ENCODE assay signal across 14 cellular contexts in the genomic region with DNA sequence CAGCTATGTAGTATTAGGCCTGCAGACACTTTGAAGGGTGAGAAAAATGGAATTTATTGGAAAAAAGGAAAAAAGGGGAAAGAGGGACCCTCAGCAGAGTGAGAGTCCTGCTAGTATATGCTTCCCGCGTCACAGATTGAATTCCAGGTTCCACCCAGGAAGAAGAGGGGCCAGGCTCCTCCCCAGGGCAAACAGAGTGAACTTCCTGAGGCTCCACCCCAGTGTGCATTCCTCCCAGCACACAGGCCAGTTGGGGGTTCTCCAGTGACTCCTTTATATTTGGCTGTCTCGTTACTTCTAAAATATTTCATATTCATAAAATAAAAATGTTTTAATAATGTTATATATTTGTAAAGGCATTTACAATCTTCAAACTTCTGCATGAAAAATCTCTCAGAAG.
DNase-seq lines count a peak whose midpoint lies in the region; ATAC-seq and TF ChIP-seq lines count a peak whose summit lies in the region.
"Had no signal": no experiment of that assay in that cellular context is flagged by ENCODE, and none has a peak within 500 bp of the region (broad histone marks: within the 10 kb centered on the region; RNA-seq: fewer than 3 reads in every experiment).

No MANE protein-coding gene starts in this region.

- H2BK15ac ChIP-seq in mesendoderm (replicated peaks; ENCODE audit: low read depth): no peak overlapping the region
- no peak overlapping the region for H2BK15ac ChIP-seq in neuronal stem cell (ENCODE audit: low read length)

- H4K8ac ChIP-seq in mesendoderm (ENCODE audit: low read depth, low read length): peak overlapping the region; percentile 2
- H4K8ac ChIP-seq in neuronal stem cell (ENCODE audit: low read depth, low read length): no peak overlapping the region

- no peaks in the 10 kb centered on the region for H3F3A ChIP-seq in GM23338 (replicated peaks; ENCODE audit: low read depth)

- no peaks in the 10 kb centered on the region for H4K20me1 ChIP-seq in GM23338 (replicated peaks; ENCODE audit: insufficient read depth)
- H4K20me1 ChIP-seq: BLaER1 treated with 17β-estradiol and CSF1 and Interleukin-3, amounts not matched to agents 10 nM and 100 nM had no signal

- H3K79me1 ChIP-seq in mesendoderm (ENCODE audit: low read length) (no peaks in the 10 kb centered on the region), neuronal stem cell (ENCODE audit: low read depth, low read length) (no peaks in the 10 kb centered on the region)

- peaks cover 13% of the 10 kb centered on the region for H3K36me3 Mint-ChIP-seq in GM23338 (ENCODE audit: low read depth)
- peaks cover 25% of the 10 kb centered on the region for H3K36me3 Mint-ChIP-seq in WTC11
- H3K36me3 Mint-ChIP-seq: CD8-positive, alpha-beta T cell had no signal

- peak in 1 of 2 donors; percentile 10 for TF ChIP-seq EP300 in tibial nerve (IDR thresholded peaks at IDR 0.05)

- ATAC-seq in GM23338: peak; percentile 63
- ATAC-seq in WTC11: peak; percentile 74
- ATAC-seq in GM21717 (IDR thresholded peaks at IDR 0.05; ENCODE audit: unreplicated experiment): no peak
- ATAC-seq: CD8-positive, alpha-beta T cell; GM12878 had no signal

- peak overlapping the region; percentile 45 for H2BK120ac ChIP-seq in mesendoderm (ENCODE audit: low read depth, low read length)
- no peak overlapping the region for H2BK120ac ChIP-seq in neuronal stem cell (ENCODE audit: low read depth, low read length)

- CTCF ChIA-PET in WTC11 (lab: Charles Lee): no interaction called here

- H3K18ac ChIP-seq in mesendoderm (ENCODE audit: low read length) (peak overlapping the region; percentile 80), neuronal stem cell (ENCODE audit: low read length) (no peak overlapping the region)

- H3K9me3 Mint-ChIP-seq in GM23338: peaks cover 18% of the 10 kb centered on the region
- H3K9me3 Mint-ChIP-seq in WTC11: peaks cover 30% of the 10 kb centered on the region

- H3K9ac ChIP-seq in mesendoderm (ENCODE audit: low read length): no peak overlapping the region
- no peak overlapping the region for H3K9ac ChIP-seq in neuronal stem cell (ENCODE audit: low read depth, low read length, poor library complexity)
- H3K9ac ChIP-seq: BLaER1 treated with 17β-estradiol and CSF1 and Interleukin-3, amounts not matched to agents 10 nM and 100 nM had no signal

- peak overlapping the region; percentile 5; the same call in 1 of the 2 replicates for H3K4me2 ChIP-seq in GM23338
- H3K4me2 ChIP-seq in mesendoderm (ENCODE audit: low read length): no peak overlapping the region
- no peak overlapping the region for H3K4me2 ChIP-seq in neuronal stem cell (ENCODE audit: insufficient read depth, low read length, poor library complexity, severe bottlenecking)
- H3K4me2 ChIP-seq: BLaER1 treated with 17β-estradiol and CSF1 and Interleukin-3, amounts not matched to agents 10 nM and 100 nM had no signal

- H2AFZ ChIP-seq in GM23338: no peak overlapping the region
- H2AFZ ChIP-seq in neuronal stem cell (ENCODE audit: low read length): peak overlapping the region; percentile 39

- H3K56ac ChIP-seq in mesendoderm (ENCODE audit: low read length): no peak overlapping the region

- H3K27ac ChIP-seq in GM23338 (ENCODE audit: low read depth) (no peak overlapping the region), mesendoderm (ENCODE audit: low read depth, low read length) (no peak overlapping the region), neuronal stem cell (replicated peaks; ENCODE audit: low read length) (no peak overlapping the region), tibial nerve (peak overlapping the region in 2 of 4 donors; percentile 79 to 86)
- H3K27ac ChIP-seq: BLaER1 treated with 17β-estradiol and CSF1 and Interleukin-3, amounts not matched to agents 10 nM and 100 nM had no signal

- H3K4me1 ChIP-seq in GM23338 (ENCODE audit: insufficient read depth) (peaks cover 49% of the 10 kb centered on the region), mesendoderm (ENCODE audit: control insufficient read depth, low read depth, low read length) (peaks cover 4% of the 10 kb centered on the region), neuronal stem cell (ENCODE audit: control insufficient read depth in 2 of 2, insufficient read depth in 1 of 2, low read depth in 1 of 2, low read length in 2 of 2) (peaks cover 4 to 15% of the 10 kb centered on the region in 2 donors), tibial nerve (peaks cover 0 to 7% (median 2%) of the 10 kb centered on the region in 4 donors)

- WGBS in mesendoderm (ENCODE audit: extremely low coverage, insufficient coverage, low lambda C conversion rate): no CpG with 5 or more reads among the region's 3 CpGs
- no CpG with 5 or more reads among the region's 3 CpGs for WGBS in neuronal stem cell (ENCODE audit: extremely low coverage in 2 of 2, insufficient read length in 2 of 2, insufficient replicate concordance in 1 of 2), 2 donors
- 24 to 40% methylated on average over 3 of the region's 3 CpGs for WGBS in tibial nerve, 2 donors

- H3K27ac Mint-ChIP-seq in GM23338: peak overlapping the region; percentile 35
- H3K27ac Mint-ChIP-seq in WTC11: no peak overlapping the region
- H3K27ac Mint-ChIP-seq: B cell; CD8-positive, alpha-beta T cell had no signal

- H2BK5ac ChIP-seq in mesendoderm (ENCODE audit: low read length): no peak overlapping the region
- no peak overlapping the region for H2BK5ac ChIP-seq in neuronal stem cell (ENCODE audit: low read length)

- TF ChIP-seq POLR2A in tibial nerve (IDR thresholded peaks at IDR 0.05): no peak

- peak; percentile 30 for DNase-seq in GM23338 (ENCODE audit: low spot score)
- peak; percentile 25 for DNase-seq in WTC11 (ENCODE audit: low spot score)
- no peak for DNase-seq in mesendoderm
- no peak for DNase-seq in neuronal stem cell (ENCODE audit: low spot score)
- DNase-seq in tibial nerve (ENCODE audit: low spot score in 2 of 2): no peak
- DNase-seq in activated CD8-positive, alpha-beta memory T cell treated with anti-CD3 and anti-CD28 coated beads for 24 hours: no peak
- DNase-seq: Calu3; CD8-positive, alpha-beta T cell; DMS79 treated with DMSO at 0.1 percent for 48 hours had no signal

- H3K9me3 ChIP-seq in neuronal stem cell (replicated peaks in 1 of 2; ENCODE audit: control insufficient read depth in 2 of 2, insufficient read depth in 1 of 2, low read depth in 1 of 2, low read length in 2 of 2) (peaks cover 0 to 5% of the 10 kb centered on the region in 2 donors), tibial nerve (peaks cover 0 to 7% (median 2%) of the 10 kb centered on the region in 4 donors)
- H3K9me3 ChIP-seq: HAP-1 had no signal

- H3K9me2 ChIP-seq in GM23338 (ENCODE audit: insufficient read depth): no peaks in the 10 kb centered on the region

- H4K5ac ChIP-seq in mesendoderm (ENCODE audit: low read length): no peak overlapping the region

- H3K4me3 ChIP-seq in GM23338 (no peak overlapping the region), mesendoderm (ENCODE audit: low read length) (no peak overlapping the region), neuronal stem cell (ENCODE audit: low read length in 2 of 2) (no peak overlapping the region), tibial nerve (no peak overlapping the region)
- H3K4me3 ChIP-seq: BLaER1 treated with 17β-estradiol and CSF1 and Interleukin-3, amounts not matched to agents 10 nM and 100 nM; GM12878; HAP-1 had no signal

- H3K27me3 Mint-ChIP-seq in GM23338 (ENCODE audit: insufficient read depth, low read depth, poor library complexity): no peaks in the 10 kb centered on the region
- H3K27me3 Mint-ChIP-seq in WTC11 (ENCODE audit: low read depth): no peaks in the 10 kb centered on the region

- H3K4me1 Mint-ChIP-seq in GM23338 (peaks cover 41% of the 10 kb centered on the region), WTC11 (peaks cover 49% of the 10 kb centered on the region)

- H3K79me2 ChIP-seq in GM23338 (replicated peaks; ENCODE audit: insufficient read depth) (no peaks in the 10 kb centered on the region), mesendoderm (ENCODE audit: control insufficient read depth, insufficient read depth, low read length) (no peaks in the 10 kb centered on the region)

- H4K91ac ChIP-seq in neuronal stem cell (ENCODE audit: low read depth, low read length, poor library complexity): no peak overlapping the region

- TF ChIP-seq CTCF in GM23338 (conservative IDR thresholded peaks at IDR 0.05; ENCODE audit: low read depth in 2 of 2) (no peak), WTC11 (IDR thresholded peaks at IDR 0.05) (no peak), tibial nerve (IDR thresholded peaks at IDR 0.05) (no peak)

- H3K23ac ChIP-seq in mesendoderm (ENCODE audit: low read length): no peak overlapping the region
- no peak overlapping the region for H3K23ac ChIP-seq in neuronal stem cell (ENCODE audit: low read depth, low read length, poor library complexity)

- H3K4ac ChIP-seq in mesendoderm (ENCODE audit: low read depth, low read length) (peak overlapping the region; percentile 31), neuronal stem cell (ENCODE audit: low read length) (no peak overlapping the region)

- H3K27me3 ChIP-seq in GM23338 (ENCODE audit: insufficient read depth) (no peaks in the 10 kb centered on the region), mesendoderm (ENCODE audit: insufficient read depth, low read length, poor library complexity) (no peaks in the 10 kb centered on the region), neuronal stem cell (ENCODE audit: control insufficient read depth in 3 of 3, insufficient read depth in 3 of 3, low read depth in 1 of 3, low read length in 3 of 3) (no peaks in the 10 kb centered on the region), tibial nerve (no peaks in the 10 kb centered on the region)
- H3K27me3 ChIP-seq: BLaER1 treated with 17β-estradiol and CSF1 and Interleukin-3, amounts not matched to agents 10 nM and 100 nM had no signal

- POLR2A ChIA-PET in WTC11 (lab: Charles Lee): no interaction called here

- no peak overlapping the region for H2BK12ac ChIP-seq in neuronal stem cell (ENCODE audit: low read length)

- no peak overlapping the region for H3K14ac ChIP-seq in neuronal stem cell (ENCODE audit: low read length)

- H3K36me3 ChIP-seq in GM23338 (ENCODE audit: insufficient read depth) (peaks cover 2% of the 10 kb centered on the region; the same call in 1 of the 2 replicates), mesendoderm (ENCODE audit: control insufficient read depth, insufficient read depth, low read length) (no peaks in the 10 kb centered on the region), neuronal stem cell (replicated peaks in 1 of 2; ENCODE audit: control insufficient read depth in 2 of 2, insufficient read depth in 2 of 2, low read length in 2 of 2) (no peaks in the 10 kb centered on the region), tibial nerve (no peaks in the 10 kb centered on the region)
- H3K36me3 ChIP-seq: BLaER1 treated with 17β-estradiol and CSF1 and Interleukin-3, amounts not matched to agents 10 nM and 100 nM; HAP-1 had no signal

- H2AK5ac ChIP-seq in mesendoderm (ENCODE audit: low read length) (no peak overlapping the region), neuronal stem cell (ENCODE audit: low read depth, low read length) (no peak overlapping the region)

- H3K4me3 Mint-ChIP-seq in GM23338 (no peak overlapping the region), WTC11 (no peak overlapping the region)
- H3K4me3 Mint-ChIP-seq: B cell; CD8-positive, alpha-beta T cell had no signal

TF ChIP-seq in GM23338, 12 proteins besides CTCF, POLR2A, EP300 and RAD21 (continues in another document):
- no peak for TF ChIP-seq POLR2AphosphoS5 (IDR thresholded peaks at IDR 0.05; ENCODE audit: low read depth)

Comparison
In these comparisons a context has a peak if more than half of its experiments do, and no peak if none do; other contexts are left out.
1. DNase-seq: peak in GM23338 (single experiment) and WTC11 (single experiment); none in mesendoderm (single experiment), neuronal stem cell (single experiment), tibial nerve (0 of 2) and activated CD8-positive, alpha-beta memory T cell treated with anti-CD3 and anti-CD28 coated beads for 24 hours (single experiment).